Comparison of ENCODE assay signal across 20 cellular contexts in genomic region chr22:40077646-40078016, GRCh38.
DNase-seq lines count a peak whose midpoint lies in the region; ATAC-seq, FAIRE-seq and TF ChIP-seq lines count a peak whose summit lies in the region.
"Had no signal": no experiment of that assay in that cellular context is flagged by ENCODE, and none has a peak within 500 bp of the region (broad histone marks: within the 10 kb centered on the region; RNA-seq: fewer than 3 reads in every experiment).

No MANE protein-coding gene starts in this region.

- H3K27me3 Mint-ChIP-seq in CD4-positive, CD25-positive, alpha-beta regulatory T cell = no peaks in the 10 kb centered on the region
- no peaks in the 10 kb centered on the region for H3K27me3 Mint-ChIP-seq in activated T-helper 17 cell treated with anti-CD3 and anti-CD28 coated beads, Interleukin-2, amount 50 U/mL, for 72 hours
- H3K27me3 Mint-ChIP-seq in natural killer cell (ENCODE audit: low read depth in 2 of 2) = no peaks in the 10 kb centered on the region

- no peaks in the 10 kb centered on the region for H3K9me3 ChIP-seq in A549
- H3K9me3 ChIP-seq in CD4-positive, CD25-positive, alpha-beta regulatory T cell (ENCODE audit: control insufficient read depth in 2 of 2, low read length in 2 of 2) = no peaks in the 10 kb centered on the region
- H3K9me3 ChIP-seq: BE2C, Peyer's patch had no signal

- no peaks in the 10 kb centered on the region for H3K9me3 Mint-ChIP-seq in CD4-positive, CD25-positive, alpha-beta regulatory T cell
- no peaks in the 10 kb centered on the region for H3K9me3 Mint-ChIP-seq in activated T-helper 17 cell treated with anti-CD3 and anti-CD28 coated beads, Interleukin-2, amount 50 U/mL, for 72 hours
- H3K9me3 Mint-ChIP-seq in natural killer cell = no peaks in the 10 kb centered on the region
- H3K9me3 Mint-ChIP-seq: CD8-positive, alpha-beta T cell had no signal

- H3K27ac ChIP-seq in A549 = no peak overlapping the region
- no peak overlapping the region for H3K27ac ChIP-seq in CD4-positive, CD25-positive, alpha-beta regulatory T cell (ENCODE audit: insufficient read depth, low read length, poor library complexity, severe bottlenecking)
- H3K27ac ChIP-seq: KMS-11, Peyer's patch had no signal

- H3K36me3 Mint-ChIP-seq in CD4-positive, CD25-positive, alpha-beta regulatory T cell = no peaks in the 10 kb centered on the region
- no peaks in the 10 kb centered on the region for H3K36me3 Mint-ChIP-seq in activated T-helper 17 cell treated with anti-CD3 and anti-CD28 coated beads, Interleukin-2, amount 50 U/mL, for 72 hours (ENCODE audit: low read depth)
- no peaks in the 10 kb centered on the region for H3K36me3 Mint-ChIP-seq in natural killer cell

- intact Hi-C loops in natural killer cell (cut with micrococcal nuclease) = no loop called here

- no peaks in the 10 kb centered on the region for H3K36me3 ChIP-seq in CD4-positive, CD25-positive, alpha-beta regulatory T cell (ENCODE audit: control insufficient read depth, insufficient read depth, low read length)
- H3K36me3 ChIP-seq: BE2C, Peyer's patch had no signal

- TF ChIP-seq POLR2A in A549 (IDR thresholded peaks at IDR 0.05; ENCODE audit: low read length) = no peak

- FAIRE-seq in A549 (lab: Jason Lieb, UNC) = no peak
- FAIRE-seq: D721Med had no signal

- H3K27ac Mint-ChIP-seq in CD4-positive, CD25-positive, alpha-beta regulatory T cell = no peak overlapping the region
- H3K27ac Mint-ChIP-seq in activated T-helper 17 cell treated with anti-CD3 and anti-CD28 coated beads, Interleukin-2, amount 50 U/mL, for 72 hours = no peak overlapping the region
- peak overlapping the region; percentile 55 to 63 for H3K27ac Mint-ChIP-seq in natural killer cell

- H3K4me1 ChIP-seq in A549 = peaks cover 8% of the 10 kb centered on the region; the same call in 2 of the 3 replicates
- H3K4me1 ChIP-seq in CD4-positive, CD25-positive, alpha-beta regulatory T cell (ENCODE audit: control insufficient read depth, insufficient read depth, low read length, poor library complexity, severe bottlenecking) = peaks cover 15% of the 10 kb centered on the region
- H3K4me1 ChIP-seq: BE2C had no signal

- DNase-seq in A549 (ENCODE audit: low read depth in 1 of 2, low spot score in 1 of 2) (no peak), natural killer cell (no peak), NOMO-1 treated with DMSO at 0.1 percent for 48 hours (lab: John Stamatoyannopoulos, UW; ENCODE audit: unreplicated experiment) (no peak)
- DNase-seq in CD4-positive, CD25-positive, alpha-beta regulatory T cell = no peak
- DNase-seq: BE2C; CD8-positive, alpha-beta T cell; DMS79; GOT3; NCI-H1048; NCI-H1436 treated with DMSO at 0.1 percent for 48 hours; NCI-H2029 treated with DMSO at 0.1 percent for 48 hours; NCI-H510A; NCI-H774; Peyer's patch had no signal

- TF ChIP-seq RAD21 in A549 (conservative IDR thresholded peaks at IDR 0.05 in 1 of 2, IDR thresholded peaks at IDR 0.05 in 1 of 2) = no peak

- no peak for TF ChIP-seq EP300 in A549 (IDR thresholded peaks at IDR 0.05)

- WGBS in A549 (ENCODE audit: missing lambda C conversion rate) = 77% methylated on average over 1 of the region's 1 CpG

- CTCF ChIA-PET in A549 (lab: Yijun Ruan, JAX) = interaction anchor here (0.6 to 0.9 kb wide), 2 partner anchors 10 to 11 kb away, joined by 3 to 6 read pairs; no protein-coding TSS in a partner anchor

- H3K4me2 ChIP-seq in A549 = peak overlapping the region; percentile 43
- H3K4me2 ChIP-seq: KMS-11 had no signal

- H3K27me3 ChIP-seq in CD4-positive, CD25-positive, alpha-beta regulatory T cell (ENCODE audit: control insufficient read depth, insufficient read depth, low read length) = no peaks in the 10 kb centered on the region
- H3K27me3 ChIP-seq: BE2C, Peyer's patch had no signal

- ATAC-seq in A549 (no peak), natural killer cell (no peak), HG03460 (IDR thresholded peaks at IDR 0.05; ENCODE audit: unreplicated experiment) (no peak), GM21529 (IDR thresholded peaks at IDR 0.05; ENCODE audit: unreplicated experiment) (no peak)
- no peak for ATAC-seq in CD4-positive, CD25-positive, alpha-beta regulatory T cell (ENCODE audit: low read depth in 2 of 2)
- no peak for ATAC-seq in activated T-helper 17 cell treated with anti-CD3 and anti-CD28 coated beads, Interleukin-2, amount 50 U/mL, for 72 hours (replicated peaks)
- ATAC-seq: Right ventricle myocardium inferior had no signal

- peaks cover 29 to 53% (median 37%) of the 10 kb centered on the region in 4 donors for H3K4me1 Mint-ChIP-seq in CD4-positive, CD25-positive, alpha-beta regulatory T cell
- peaks cover 31% of the 10 kb centered on the region for H3K4me1 Mint-ChIP-seq in activated T-helper 17 cell treated with anti-CD3 and anti-CD28 coated beads, Interleukin-2, amount 50 U/mL, for 72 hours
- H3K4me1 Mint-ChIP-seq in natural killer cell = peaks cover 41 to 54% of the 10 kb centered on the region in 2 donors

- POLR2A ChIA-PET in A549 (lab: Yijun Ruan, JAX) = interaction anchor here (1.3 kb wide), 1 partner anchor 34 kb away, joined by 4 read pairs; no protein-coding TSS in a partner anchor

- TF ChIP-seq CTCF in A549 (IDR thresholded peaks at IDR 0.05) = no peak
- no peak for TF ChIP-seq CTCF in natural killer cell (IDR thresholded peaks at IDR 0.05)

- H3K4me3 Mint-ChIP-seq in CD4-positive, CD25-positive, alpha-beta regulatory T cell = peak overlapping the region in 2 of 4 donors; percentile 18 to 79
- peak overlapping the region; percentile 72 for H3K4me3 Mint-ChIP-seq in activated T-helper 17 cell treated with anti-CD3 and anti-CD28 coated beads, Interleukin-2, amount 50 U/mL, for 72 hours
- peak overlapping the region; percentile 26 for H3K4me3 Mint-ChIP-seq in natural killer cell

- no peak overlapping the region for H3K4me3 ChIP-seq in A549
- peak overlapping the region; percentile 19 for H3K4me3 ChIP-seq in CD4-positive, CD25-positive, alpha-beta regulatory T cell (ENCODE audit: low read depth, low read length)
- H3K4me3 ChIP-seq: Peyer's patch had no signal

TF ChIP-seq in A549, 52 proteins besides CTCF, POLR2A, EP300 and RAD21:
- TF ChIP-seq JUN (IDR thresholded peaks at IDR 0.05) = no peak
- TF ChIP-seq ELK1 (IDR thresholded peaks at IDR 0.05; ENCODE audit: low read depth, low read length) = no peak
- no peak for TF ChIP-seq ESRRA (IDR thresholded peaks at IDR 0.05; ENCODE audit: borderline replicate concordance, low read length)
- no peak for TF ChIP-seq NR3C1 (IDR thresholded peaks at IDR 0.05)
- no peak for TF ChIP-seq NPAS2 (CRISPR knock-in tag; IDR thresholded peaks at IDR 0.05; ENCODE audit: borderline replicate concordance)
- TF ChIP-seq MAFK (IDR thresholded peaks at IDR 0.05; ENCODE audit: partially characterized antibody) = no peak
- TF ChIP-seq KDM1A (IDR thresholded peaks at IDR 0.05; ENCODE audit: low read depth) = no peak
- no peak for TF ChIP-seq TP53 (CRISPR knock-in tag; IDR thresholded peaks at IDR 0.05)
- no peak for TF ChIP-seq FOSB (CRISPR knock-in tag; IDR thresholded peaks at IDR 0.05)
- TF ChIP-seq HEYL (CRISPR knock-in tag; IDR thresholded peaks at IDR 0.05) = no peak
- no peak for TF ChIP-seq FOXS1 (CRISPR knock-in tag; IDR thresholded peaks at IDR 0.05)
- TF ChIP-seq RCOR1 (IDR thresholded peaks at IDR 0.05; ENCODE audit: low read depth, low read length) = no peak
- no peak for TF ChIP-seq POLR2AphosphoS2 (conservative IDR thresholded peaks at IDR 0.05; ENCODE audit: low read length)
- no peak for TF ChIP-seq NFE2L2 (conservative IDR thresholded peaks at IDR 0.05; ENCODE audit: low read length)
- TF ChIP-seq MYC (IDR thresholded peaks at IDR 0.05; ENCODE audit: borderline replicate concordance, low read length) = no peak
TF ChIP-seq in A549: peak in this region for 0.

Comparison
In these comparisons a context has a peak if more than half of its experiments do, and no peak if none do; other contexts are left out.
1. H3K27ac Mint-ChIP-seq: peak in natural killer cell (2 of 2); none in CD4-positive, CD25-positive, alpha-beta regulatory T cell (0 of 3) and activated T-helper 17 cell treated with anti-CD3 and anti-CD28 coated beads, Interleukin-2, amount 50 U/mL, for 72 hours (single experiment).